In the genomic region with DNA sequence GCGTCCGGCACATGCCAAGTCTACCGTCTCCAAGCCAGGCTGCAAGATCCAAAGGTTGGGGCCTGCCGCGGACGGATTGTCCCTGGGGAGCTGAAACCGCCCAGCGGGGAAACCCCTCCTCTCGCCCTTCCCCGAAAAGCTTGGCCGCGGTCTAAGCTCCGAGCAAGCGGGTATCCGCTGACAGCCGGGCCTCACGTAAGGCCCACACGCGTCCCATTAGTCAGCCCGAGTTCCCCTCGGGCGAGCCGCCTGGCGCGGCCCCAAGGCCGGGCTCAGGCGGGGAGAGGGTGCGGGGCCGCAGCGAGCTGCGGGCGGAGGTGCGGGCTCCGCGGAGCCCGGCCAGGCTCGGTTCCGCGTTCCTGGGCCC, we compare ENCODE assay signal across 8 cellular contexts. TPM values are rescaled to one million over a fixed set of nuclear protein-coding genes. Genes with fewer than 3 reads are reported as not detected.
DNase-seq lines count a peak whose midpoint lies in the region; ATAC-seq and TF ChIP-seq lines count a peak whose summit lies in the region.

No MANE protein-coding gene starts in this region.

- ATAC-seq in activated T-cell treated with anti-CD3 and anti-CD28 coated beads, Interleukin-2, amount 50 U/mL, for 4 hours, result peak; percentile 25 to 29
- peak; percentile 24 for ATAC-seq in HG03460 (IDR thresholded peaks at IDR 0.05; ENCODE audit: unreplicated experiment)
- peak; percentile 39 to 45 for ATAC-seq in activated T-cell treated with anti-CD3 and anti-CD28 coated beads, Interleukin-2, amount 50 U/mL, for 72 hours (replicated peaks in 1 of 2)
- peak; percentile 66 for ATAC-seq in stimulated activated effector memory CD8-positive, alpha-beta T cell treated with anti-CD3 and anti-CD28 coated beads, Interleukin-12 subunit alpha, Interleukin-12 subunit beta, amount 100 ng/mL, for 72 hours
- ATAC-seq in HG03097 (IDR thresholded peaks at IDR 0.05; ENCODE audit: low FRiP score, unreplicated experiment), result no peak

- peaks cover 3% of the 10 kb centered on the region for H3K27me3 Mint-ChIP-seq in activated T-cell treated with anti-CD3 and anti-CD28 coated beads, Interleukin-2, amount 50 U/mL, for 4 hours (ENCODE audit: low read depth)
- H3K27me3 Mint-ChIP-seq in activated T-cell treated with anti-CD3 and anti-CD28 coated beads, Interleukin-2, amount 50 U/mL, for 72 hours (ENCODE audit: low read depth), result peaks cover 26% of the 10 kb centered on the region
- peaks cover 8% of the 10 kb centered on the region for H3K27me3 Mint-ChIP-seq in endothelial cell (ENCODE audit: unreplicated experiment)

- peaks cover 17% of the 10 kb centered on the region for H3K27me3 ChIP-seq in iPS DF 6.9 (ENCODE audit: control insufficient read depth, insufficient read depth, low read length)

- no peaks in the 10 kb centered on the region for H3K9me3 ChIP-seq in iPS DF 6.9 (ENCODE audit: control insufficient read depth, insufficient read depth, low read length)

- no peaks in the 10 kb centered on the region for H3K36me3 Mint-ChIP-seq in activated T-cell treated with anti-CD3 and anti-CD28 coated beads, Interleukin-2, amount 50 U/mL, for 4 hours (ENCODE audit: insufficient read depth)
- H3K36me3 Mint-ChIP-seq in activated T-cell treated with anti-CD3 and anti-CD28 coated beads, Interleukin-2, amount 50 U/mL, for 72 hours (ENCODE audit: insufficient read depth in 2 of 2), result peaks cover 0 to 5% of the 10 kb centered on the region in 2 donors
- H3K36me3 Mint-ChIP-seq in stimulated activated effector memory CD8-positive, alpha-beta T cell treated with anti-CD3 and anti-CD28 coated beads, Interleukin-12 subunit alpha, Interleukin-12 subunit beta, amount 100 ng/mL, for 72 hours, result peaks cover 5% of the 10 kb centered on the region
- H3K36me3 Mint-ChIP-seq in endothelial cell (ENCODE audit: low read depth, unreplicated experiment), result no peaks in the 10 kb centered on the region

- no peaks in the 10 kb centered on the region for H3K36me3 ChIP-seq in iPS DF 6.9 (ENCODE audit: control insufficient read depth, insufficient read depth, low read length)

- no peak overlapping the region for H3K27ac ChIP-seq in iPS DF 6.9 (ENCODE audit: low read length)

- H3K27ac Mint-ChIP-seq in activated T-cell treated with anti-CD3 and anti-CD28 coated beads, Interleukin-2, amount 50 U/mL, for 72 hours, result no peak overlapping the region
- no peak overlapping the region for H3K27ac Mint-ChIP-seq in stimulated activated effector memory CD8-positive, alpha-beta T cell treated with anti-CD3 and anti-CD28 coated beads, Interleukin-12 subunit alpha, Interleukin-12 subunit beta, amount 100 ng/mL, for 72 hours
- H3K27ac Mint-ChIP-seq in endothelial cell (ENCODE audit: unreplicated experiment), result no peak overlapping the region

- no peaks in the 10 kb centered on the region for H3K9me3 Mint-ChIP-seq in activated T-cell treated with anti-CD3 and anti-CD28 coated beads, Interleukin-2, amount 50 U/mL, for 4 hours
- H3K9me3 Mint-ChIP-seq in activated T-cell treated with anti-CD3 and anti-CD28 coated beads, Interleukin-2, amount 50 U/mL, for 72 hours, result peaks cover 0 to 2% of the 10 kb centered on the region in 2 donors
- no peaks in the 10 kb centered on the region for H3K9me3 Mint-ChIP-seq in stimulated activated effector memory CD8-positive, alpha-beta T cell treated with anti-CD3 and anti-CD28 coated beads, Interleukin-12 subunit alpha, Interleukin-12 subunit beta, amount 100 ng/mL, for 72 hours
- no peaks in the 10 kb centered on the region for H3K9me3 Mint-ChIP-seq in endothelial cell (ENCODE audit: unreplicated experiment)

- H3K4me1 ChIP-seq in iPS DF 6.9 (ENCODE audit: control insufficient read depth, insufficient read depth, low read length), result peaks cover 6% of the 10 kb centered on the region

- peak overlapping the region; percentile 26; the same call in 1 of the 2 replicates for H3K4me3 ChIP-seq in iPS DF 6.9 (ENCODE audit: low read length)

- TF ChIP-seq CTCF in endothelial cell (IDR thresholded peaks at IDR 0.05; ENCODE audit: unreplicated experiment), result no peak

- H3K4me1 Mint-ChIP-seq in activated T-cell treated with anti-CD3 and anti-CD28 coated beads, Interleukin-2, amount 50 U/mL, for 4 hours (ENCODE audit: low read depth), result peaks cover 12% of the 10 kb centered on the region
- H3K4me1 Mint-ChIP-seq in activated T-cell treated with anti-CD3 and anti-CD28 coated beads, Interleukin-2, amount 50 U/mL, for 72 hours (ENCODE audit: low read depth), result peaks cover 28% of the 10 kb centered on the region
- peaks cover 9% of the 10 kb centered on the region for H3K4me1 Mint-ChIP-seq in stimulated activated effector memory CD8-positive, alpha-beta T cell treated with anti-CD3 and anti-CD28 coated beads, Interleukin-12 subunit alpha, Interleukin-12 subunit beta, amount 100 ng/mL, for 72 hours
- H3K4me1 Mint-ChIP-seq in endothelial cell (ENCODE audit: unreplicated experiment), result peaks cover 6% of the 10 kb centered on the region

- no peak for DNase-seq in activated T-cell treated with anti-CD3 and anti-CD28 coated beads, Interleukin-2, amount 50 U/mL, for 4 hours
- no peak for DNase-seq in activated T-cell treated with anti-CD3 and anti-CD28 coated beads, Interleukin-2, amount 50 U/mL, for 1 hour
- DNase-seq in activated T-cell treated with anti-CD3 and anti-CD28 coated beads, Interleukin-2, amount 50 U/mL, for 72 hours, result peak; percentile 47 to 50
- DNase-seq in iPS DF 6.9 (ENCODE audit: low read depth, low spot score) (no peak), endothelial cell (ENCODE audit: low spot score) (no peak)
- DNase-seq in stimulated activated effector memory CD8-positive, alpha-beta T cell treated with anti-CD3 and anti-CD28 coated beads, Interleukin-12 subunit alpha, Interleukin-12 subunit beta, amount 100 ng/mL, for 72 hours (ENCODE audit: low spot score in 2 of 2), result peak in 1 of 2 donors; percentile 66

- H3K4me3 Mint-ChIP-seq in activated T-cell treated with anti-CD3 and anti-CD28 coated beads, Interleukin-2, amount 50 U/mL, for 4 hours, result no peak overlapping the region
- H3K4me3 Mint-ChIP-seq in activated T-cell treated with anti-CD3 and anti-CD28 coated beads, Interleukin-2, amount 50 U/mL, for 72 hours, result peak overlapping the region; percentile 52 to 55
- H3K4me3 Mint-ChIP-seq in stimulated activated effector memory CD8-positive, alpha-beta T cell treated with anti-CD3 and anti-CD28 coated beads, Interleukin-12 subunit alpha, Interleukin-12 subunit beta, amount 100 ng/mL, for 72 hours, result peak overlapping the region; percentile 83
- H3K4me3 Mint-ChIP-seq in endothelial cell (ENCODE audit: unreplicated experiment), result no peak overlapping the region

- no CpG with 5 or more reads among the region's 39 CpGs for WGBS in iPS DF 6.9 (ENCODE audit: insufficient coverage, insufficient read length)

RNA-seq across cellular contexts. Expression of a gene that starts 6.9 kb away (rescaled TPM):
- total RNA-seq in activated T-cell treated with anti-CD3 and anti-CD28 coated beads, Interleukin-2, amount 50 U/mL, for 4 hours, result 10 to 100 TPM; 53.4 to 58.5 (median 54.5) TPM
- 10 to 100 TPM; 53.5 to 65.5 TPM for total RNA-seq in activated T-cell treated with anti-CD3 and anti-CD28 coated beads, Interleukin-2, amount 50 U/mL, for 72 hours
- 34.5 TPM for total RNA-seq in endothelial cell (ENCODE audit: unreplicated experiment)

Comparison
In these comparisons a context has a peak if more than half of its experiments do, and no peak if none do; other contexts are left out.
1. DNase-seq: peak in activated T-cell treated with anti-CD3 and anti-CD28 coated beads, Interleukin-2, amount 50 U/mL, for 72 hours (2 of 2); none in activated T-cell treated with anti-CD3 and anti-CD28 coated beads, Interleukin-2, amount 50 U/mL, for 4 hours (single experiment), activated T-cell treated with anti-CD3 and anti-CD28 coated beads, Interleukin-2, amount 50 U/mL, for 1 hour (single experiment), iPS DF 6.9 (single experiment) and endothelial cell (single experiment).
2. H3K4me3 Mint-ChIP-seq: peak in activated T-cell treated with anti-CD3 and anti-CD28 coated beads, Interleukin-2, amount 50 U/mL, for 72 hours (2 of 2) and stimulated activated effector memory CD8-positive, alpha-beta T cell treated with anti-CD3 and anti-CD28 coated beads, Interleukin-12 subunit alpha, Interleukin-12 subunit beta, amount 100 ng/mL, for 72 hours (single experiment); none in activated T-cell treated with anti-CD3 and anti-CD28 coated beads, Interleukin-2, amount 50 U/mL, for 4 hours (single experiment) and endothelial cell (single experiment).